ENCODE assay signal across 17 cellular contexts in genomic region chr19:1151917-1152601, GRCh38. TPM values are rescaled to one million over a fixed set of nuclear protein-coding genes. Genes with fewer than 3 reads are reported as not detected.
DNase-seq lines count a peak whose midpoint lies in the region; ATAC-seq and TF ChIP-seq lines count a peak whose summit lies in the region.
"Had no signal": no experiment of that assay in that cellular context is flagged by ENCODE, and none has a peak within 500 bp of the region (broad histone marks: within the 10 kb centered on the region; RNA-seq: fewer than 3 reads in every experiment).

No MANE protein-coding gene starts in this region.

- H3K27ac Mint-ChIP-seq in activated CD8-positive, alpha-beta T cell treated with anti-CD3 and anti-CD28 coated beads, Interleukin-2, amount 10 ng/mL, durations not matched to agents 7 days and 5 days = no peak overlapping the region
- H3K27ac Mint-ChIP-seq: activated CD4-positive, alpha-beta T cell treated with anti-CD3 and anti-CD28 coated beads, Interleukin-2, amount 10 ng/mL, durations not matched to agents 24 days and 14 days; T-helper 1 cell treated with Interleukin-12 subunit alpha and Interleukin-12 subunit beta and Interleukin-4 antibody, amounts not matched to agents 30 μg/mL and 1 μg/mL, for 36 hours had no signal

- H3K4me1 ChIP-seq in Peyer's patch = peaks cover 0 to 27% (median 7%) of the 10 kb centered on the region in 4 donors
- H3K4me1 ChIP-seq in subcutaneous abdominal adipose tissue (ENCODE audit: control insufficient read depth in 5 of 5, insufficient read depth in 5 of 5, low read length in 5 of 5) = peaks cover 9 to 65% (median 64%) of the 10 kb centered on the region in 5 donors

- H3K27ac ChIP-seq in Peyer's patch = peak overlapping the region in 3 of 4 donors; percentile 10 to 39 (median 27)
- H3K27ac ChIP-seq in layer of hippocampus (ENCODE audit: low read depth, low read length) = peak overlapping the region; percentile 12
- H3K27ac ChIP-seq in subcutaneous abdominal adipose tissue (ENCODE audit: low read depth, low read length) = peak overlapping the region; percentile 76
- H3K27ac ChIP-seq in substantia nigra (ENCODE audit: low read depth, low read length, poor library complexity, severe bottlenecking) = no peak overlapping the region
- H3K27ac ChIP-seq: BLaER1 treated with 17β-estradiol and CSF1 and Interleukin-3, amounts not matched to agents 10 nM and 100 nM; HL-60; KMS-11 had no signal

- H3K9ac ChIP-seq in subcutaneous abdominal adipose tissue (ENCODE audit: low read length in 5 of 5) = peak overlapping the region in 1 of 5 donors; percentile 37
- H3K9ac ChIP-seq: BLaER1 treated with 17β-estradiol and CSF1 and Interleukin-3, amounts not matched to agents 10 nM and 100 nM; KMS-11 had no signal

- POLR2A ChIA-PET in activated CD8-positive, alpha-beta T cell treated with anti-CD3 and anti-CD28 coated beads, Interleukin-2, amount 10 ng/mL, durations not matched to agents 7 days and 5 days (lab: Charles Lee) = no interaction called here

- no peak for TF ChIP-seq POLR2A in Peyer's patch (IDR thresholded peaks at IDR 0.05)

- DNase-seq in Peyer's patch (no peak), epidermal melanocyte (ENCODE audit: insufficient read length, low spot score) (peak; percentile 72), GM19240 (ENCODE audit: insufficient read length, low spot score) (no peak), NCI-H1436 treated with DMSO at 0.1 percent for 48 hours (lab: John Stamatoyannopoulos, UW) (no peak), substantia nigra (lab: John Stamatoyannopoulos, UW) (no peak)
- no peak for DNase-seq in activated CD8-positive, alpha-beta T cell treated with anti-CD3 and anti-CD28 coated beads, Interleukin-2, amount 10 ng/mL, durations not matched to agents 7 days and 5 days
- DNase-seq: activated CD4-positive, alpha-beta T cell treated with anti-CD3 and anti-CD28 coated beads, Interleukin-2, amount 10 ng/mL, durations not matched to agents 24 days and 14 days; activated T-cell treated with anti-CD3 and anti-CD28 coated beads, Interleukin-2, amount 50 U/mL, for 48 hours; NCI-H510A treated with DMSO at 0.1 percent for 48 hours; nucleus accumbens; stimulated activated CD4-positive, alpha-beta T cell treated with anti-CD3 and anti-CD28 coated beads, Interleukin-12 subunit alpha, Interleukin-12 subunit beta, amount 100 ng/mL, for 4 hours had no signal

- no peaks in the 10 kb centered on the region for H3K27me3 Mint-ChIP-seq in activated CD8-positive, alpha-beta T cell treated with anti-CD3 and anti-CD28 coated beads, Interleukin-2, amount 10 ng/mL, durations not matched to agents 7 days and 5 days (ENCODE audit: low read depth)
- H3K27me3 Mint-ChIP-seq: activated CD4-positive, alpha-beta T cell treated with anti-CD3 and anti-CD28 coated beads, Interleukin-2, amount 10 ng/mL, durations not matched to agents 24 days and 14 days had no signal

- H3K9me3 ChIP-seq in Peyer's patch = no peaks in the 10 kb centered on the region
- H3K9me3 ChIP-seq in subcutaneous abdominal adipose tissue (ENCODE audit: control insufficient read depth in 5 of 5, low read length in 5 of 5) = no peaks in the 10 kb centered on the region
- H3K9me3 ChIP-seq: BLaER1 treated with 17β-estradiol and CSF1 and Interleukin-3, amounts not matched to agents 10 nM and 100 nM had no signal

- CTCF ChIA-PET in activated CD8-positive, alpha-beta T cell treated with anti-CD3 and anti-CD28 coated beads, Interleukin-2, amount 10 ng/mL, durations not matched to agents 7 days and 5 days (lab: Charles Lee) = no interaction called here

- H3K36me3 ChIP-seq in Peyer's patch (peaks cover 0 to 59% (median 0%) of the 10 kb centered on the region in 3 donors), subcutaneous abdominal adipose tissue (ENCODE audit: control insufficient read depth in 5 of 5, insufficient read depth in 5 of 5, low read length in 5 of 5) (peaks cover 0 to 32% (median 8%) of the 10 kb centered on the region in 5 donors)

- no peaks in the 10 kb centered on the region for H3K4me1 Mint-ChIP-seq in activated CD8-positive, alpha-beta T cell treated with anti-CD3 and anti-CD28 coated beads, Interleukin-2, amount 10 ng/mL, durations not matched to agents 7 days and 5 days (ENCODE audit: low read depth)

- H3K36me3 Mint-ChIP-seq in activated CD8-positive, alpha-beta T cell treated with anti-CD3 and anti-CD28 coated beads, Interleukin-2, amount 10 ng/mL, durations not matched to agents 7 days and 5 days (ENCODE audit: low read depth) = peaks cover 8% of the 10 kb centered on the region

- no peak for TF ChIP-seq CTCF in Peyer's patch (IDR thresholded peaks at IDR 0.05)

- ATAC-seq in activated CD8-positive, alpha-beta T cell treated with anti-CD3 and anti-CD28 coated beads, Interleukin-2, amount 10 ng/mL, durations not matched to agents 7 days and 5 days = no peak

- H3K4me3 Mint-ChIP-seq in activated CD8-positive, alpha-beta T cell treated with anti-CD3 and anti-CD28 coated beads, Interleukin-2, amount 10 ng/mL, durations not matched to agents 7 days and 5 days = no peak overlapping the region
- H3K4me3 Mint-ChIP-seq: activated CD4-positive, alpha-beta T cell treated with anti-CD3 and anti-CD28 coated beads, Interleukin-2, amount 10 ng/mL, durations not matched to agents 24 days and 14 days; T-helper 1 cell treated with Interleukin-12 subunit alpha and Interleukin-12 subunit beta and Interleukin-4 antibody, amounts not matched to agents 30 μg/mL and 1 μg/mL, for 36 hours had no signal

- H3K9me3 Mint-ChIP-seq in activated CD8-positive, alpha-beta T cell treated with anti-CD3 and anti-CD28 coated beads, Interleukin-2, amount 10 ng/mL, durations not matched to agents 7 days and 5 days (ENCODE audit: insufficient read depth) = no peaks in the 10 kb centered on the region
- H3K9me3 Mint-ChIP-seq: activated CD4-positive, alpha-beta T cell treated with anti-CD3 and anti-CD28 coated beads, Interleukin-2, amount 10 ng/mL, durations not matched to agents 24 days and 14 days; T-helper 1 cell treated with Interleukin-12 subunit alpha and Interleukin-12 subunit beta and Interleukin-4 antibody, amounts not matched to agents 30 μg/mL and 1 μg/mL, for 36 hours had no signal

- H3K4me3 ChIP-seq in Peyer's patch (no peak overlapping the region), subcutaneous abdominal adipose tissue (ENCODE audit: low read depth in 1 of 5, low read length in 5 of 5) (peak overlapping the region in 3 of 5 donors; percentile 2 to 44 (median 44))
- H3K4me3 ChIP-seq: BLaER1 treated with 17β-estradiol and CSF1 and Interleukin-3, amounts not matched to agents 10 nM and 100 nM had no signal

- H3K27me3 ChIP-seq in Peyer's patch (no peaks in the 10 kb centered on the region), layer of hippocampus (ENCODE audit: control insufficient read depth, insufficient read depth, low read length) (no peaks in the 10 kb centered on the region), subcutaneous abdominal adipose tissue (ENCODE audit: control insufficient read depth in 5 of 5, insufficient read depth in 4 of 5, low read length in 5 of 5) (no peaks in the 10 kb centered on the region)
- H3K27me3 ChIP-seq: BLaER1 treated with 17β-estradiol and CSF1 and Interleukin-3, amounts not matched to agents 10 nM and 100 nM had no signal

RNA-seq across cellular contexts. Expression of gene SBNO2, which starts 22.0 kb away (rescaled TPM):
- total RNA-seq in Peyer's patch = 10 to 100 TPM; 26.4 to 71.0 (median 57.8) TPM
- total RNA-seq in activated CD8-positive, alpha-beta T cell treated with anti-CD3 and anti-CD28 coated beads, Interleukin-2, amount 10 ng/mL, durations not matched to agents 7 days and 5 days = 10 to 100 TPM; 58.6 to 70.5 TPM

RNA-seq across cellular contexts. Expression of gene GPX4, which starts 48.3 kb away (rescaled TPM):
- 100 to 1,000 TPM; 258 to 493 (median 326) TPM for total RNA-seq in Peyer's patch
- 100 to 1,000 TPM; 174 to 177 TPM for total RNA-seq in activated CD8-positive, alpha-beta T cell treated with anti-CD3 and anti-CD28 coated beads, Interleukin-2, amount 10 ng/mL, durations not matched to agents 7 days and 5 days

RNA-seq across cellular contexts. Expression of gene STK11, which starts 53.5 kb away (rescaled TPM):
- total RNA-seq in Peyer's patch = 100 to 1,000 TPM in 3 of 4 donors, 10 to 100 TPM in 1; 98.4 to 135 (median 117) TPM
- total RNA-seq in activated CD8-positive, alpha-beta T cell treated with anti-CD3 and anti-CD28 coated beads, Interleukin-2, amount 10 ng/mL, durations not matched to agents 7 days and 5 days = 10 to 100 TPM; 68.8 to 70.8 TPM

RNA-seq across cellular contexts. Expression of gene POLR2E, which starts 56.9 kb away (rescaled TPM):
- 100 to 1,000 TPM in 2 of 4 donors, 10 to 100 TPM in 2; 74.3 to 107 (median 96.9) TPM for total RNA-seq in Peyer's patch
- total RNA-seq in activated CD8-positive, alpha-beta T cell treated with anti-CD3 and anti-CD28 coated beads, Interleukin-2, amount 10 ng/mL, durations not matched to agents 7 days and 5 days = 100 to 1,000 TPM; 176 to 177 TPM

Comparison
In these comparisons a context has a peak if more than half of its experiments do, and no peak if none do; other contexts are left out.
1. H3K4me3 ChIP-seq: peak in subcutaneous abdominal adipose tissue (3 of 5); none in Peyer's patch (0 of 4).